Comparison of ENCODE assay signal across 11 cellular contexts in the genomic region with DNA sequence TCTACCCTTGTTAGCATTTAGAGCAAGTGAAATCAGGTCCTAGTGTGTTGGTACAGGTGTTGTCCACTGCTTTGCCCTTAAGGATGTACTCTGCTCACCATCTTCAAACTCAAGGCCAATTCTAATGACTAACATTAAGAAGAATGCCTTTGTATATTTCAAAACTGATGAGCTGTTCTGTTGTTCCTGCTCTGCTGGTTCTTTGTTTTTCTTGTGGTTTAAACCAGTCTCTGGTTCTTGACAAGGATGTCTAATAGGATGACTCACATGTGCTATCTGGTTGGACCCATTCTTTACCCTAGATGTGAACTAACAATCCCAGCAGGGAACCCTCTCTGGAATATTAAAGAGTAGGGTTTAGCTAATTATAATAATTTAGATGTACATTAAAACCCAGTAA. TPM values are rescaled to one million over a fixed set of nuclear protein-coding genes. Genes with fewer than 3 reads are reported as not detected.
A peak's percentile ranks its signal among the peaks of the same experiment; 100 is the strongest.
DNase-seq lines count a peak whose midpoint lies in the region; ATAC-seq and TF ChIP-seq lines count a peak whose summit lies in the region.
"Had no signal": no experiment of that assay in that cellular context is flagged by ENCODE, and none has a peak within 500 bp of the region (broad histone marks: within the 10 kb centered on the region; RNA-seq: fewer than 3 reads in every experiment).

No MANE protein-coding gene starts in this region.

- H3K9me3 Mint-ChIP-seq in HFFc6 (no peaks in the 10 kb centered on the region), endodermal cell (no peaks in the 10 kb centered on the region)

- intact Hi-C loops in vagina (cut with DNase I): no loop called here

- H3K27ac ChIP-seq in ACC112 (ENCODE audit: low read depth, low read length) (peak overlapping the region; percentile 88), vagina (no peak overlapping the region), endodermal cell (ENCODE audit: low read depth, low read length) (no peak overlapping the region)
- H3K27ac ChIP-seq: VCaP had no signal

- DNase-seq in HFFc6 (peak; percentile 92), adipocyte (ENCODE audit: low read depth) (peak; percentile 85), glomerular visceral epithelial cell (ENCODE audit: extremely low spot score) (peak; percentile 73), vagina (ENCODE audit: extremely low spot score in 2 of 2) (no peak), endodermal cell (no peak)
- DNase-seq: activated naive CD4-positive, alpha-beta T cell treated with anti-CD3 and anti-CD28 coated beads, Interleukin-2, amount 50 U/mL, for 16 hours; NCI-H748 treated with DMSO at 0.1 percent for 48 hours had no signal

- no peak overlapping the region for H2AFZ ChIP-seq in ACC112 (ENCODE audit: low read length, unreplicated experiment)

- TF ChIP-seq POLR2A in vagina (IDR thresholded peaks at IDR 0.05): no peak

- ATAC-seq in HG03280 (IDR thresholded peaks at IDR 0.05; ENCODE audit: unreplicated experiment) (no peak), HG03108 (IDR thresholded peaks at IDR 0.05; ENCODE audit: unreplicated experiment) (no peak)

- H3K4me1 ChIP-seq in ACC112 (ENCODE audit: control insufficient read depth, insufficient read depth, low read length, unreplicated experiment) (peaks cover 40% of the 10 kb centered on the region), adipocyte (ENCODE audit: control insufficient read depth, insufficient read depth, low read length) (peaks cover 27% of the 10 kb centered on the region), vagina (peaks cover 27% of the 10 kb centered on the region), endodermal cell (ENCODE audit: control insufficient read depth, insufficient read depth, low read length) (no peaks in the 10 kb centered on the region)

- H3K9me3 ChIP-seq in adipocyte (ENCODE audit: control insufficient read depth, low read length): no peaks in the 10 kb centered on the region
- no peaks in the 10 kb centered on the region for H3K9me3 ChIP-seq in vagina
- no peaks in the 10 kb centered on the region for H3K9me3 ChIP-seq in endodermal cell (ENCODE audit: control insufficient read depth, low read length)

- H3K27ac Mint-ChIP-seq in HFFc6: peak overlapping the region; percentile 47; the same call in 1 of the 2 replicates
- H3K27ac Mint-ChIP-seq in endodermal cell: no peak overlapping the region

- H3K36me3 Mint-ChIP-seq in HFFc6 (ENCODE audit: low read depth): peaks cover 21% of the 10 kb centered on the region
- peaks cover 32% of the 10 kb centered on the region for H3K36me3 Mint-ChIP-seq in endodermal cell (ENCODE audit: low read depth)

- no peak overlapping the region for H3K4me3 Mint-ChIP-seq in HFFc6
- H3K4me3 Mint-ChIP-seq in endodermal cell: no peak overlapping the region

- H3K79me2 ChIP-seq in ACC112 (ENCODE audit: control insufficient read depth, insufficient read depth, low read length, unreplicated experiment): no peaks in the 10 kb centered on the region

- no peak overlapping the region for H3K4me3 ChIP-seq in ACC112 (ENCODE audit: low read depth, low read length)
- H3K4me3 ChIP-seq in adipocyte (ENCODE audit: low read length): peak overlapping the region; percentile 36
- no peak overlapping the region for H3K4me3 ChIP-seq in vagina
- H3K4me3 ChIP-seq in endodermal cell (ENCODE audit: low read length): no peak overlapping the region

- no peaks in the 10 kb centered on the region for H3K27me3 Mint-ChIP-seq in HFFc6 (ENCODE audit: insufficient read depth)
- H3K27me3 Mint-ChIP-seq in endodermal cell (ENCODE audit: insufficient read depth): no peaks in the 10 kb centered on the region

- H3K27me3 ChIP-seq in ACC112 (ENCODE audit: insufficient read depth, low read length) (no peaks in the 10 kb centered on the region), adipocyte (replicated peaks; ENCODE audit: control insufficient read depth, insufficient read depth, low read length) (no peaks in the 10 kb centered on the region), vagina (no peaks in the 10 kb centered on the region), endodermal cell (ENCODE audit: control insufficient read depth, insufficient read depth, low read length, poor library complexity, severe bottlenecking) (no peaks in the 10 kb centered on the region)

- peaks cover 54% of the 10 kb centered on the region for H3K4me1 Mint-ChIP-seq in HFFc6 (ENCODE audit: low read depth)
- H3K4me1 Mint-ChIP-seq in endodermal cell: peaks cover 4% of the 10 kb centered on the region

- H3K36me3 ChIP-seq in ACC112 (ENCODE audit: insufficient read depth, low read length) (peaks cover 9% of the 10 kb centered on the region; the same call in 1 of the 2 replicates), adipocyte (ENCODE audit: control insufficient read depth, insufficient read depth, low read length, severe bottlenecking) (peaks cover 42% of the 10 kb centered on the region), vagina (peaks cover 0 to 17% of the 10 kb centered on the region in 2 donors), endodermal cell (ENCODE audit: control insufficient read depth, insufficient read depth, low read length) (peaks cover 16% of the 10 kb centered on the region)

- H3K9ac ChIP-seq in adipocyte (ENCODE audit: low read length): peak overlapping the region; percentile 11
- H3K9ac ChIP-seq in endodermal cell (ENCODE audit: extremely low read depth, low read length, poor library complexity, severe bottlenecking): no peak overlapping the region

- TF ChIP-seq CTCF in HFFc6 (IDR thresholded peaks at IDR 0.05) (no peak), vagina (IDR thresholded peaks at IDR 0.05) (no peak), endodermal cell (conservative IDR thresholded peaks at IDR 0.05) (no peak)

RNA-seq across cellular contexts. Expression of a gene that starts 17.3 kb away (rescaled TPM):
- total RNA-seq in HFFc6 (2021; fragmentation: NEBNext Ultra II Directional; extraction: Animal tissue kit (Norgen Biotek cat#: 25700)): 10 to 100 TPM; 16.0 to 25.8 (median 18.1) TPM
- total RNA-seq in vagina (34.1 TPM), endodermal cell (10 to 100 TPM; 20.5 to 24.1 TPM)
- 14.1 TPM for polyA plus RNA-seq in endodermal cell (2013, experiment 1 of 2)
- polyA plus RNA-seq in endodermal cell (2013, experiment 2 of 2): 12.9 TPM

Comparison
In these comparisons a context has a peak if more than half of its experiments do, and no peak if none do; other contexts are left out.
1. DNase-seq: peak in HFFc6 (single experiment), adipocyte (single experiment) and glomerular visceral epithelial cell (single experiment); none in vagina (0 of 2) and endodermal cell (single experiment).